In the genomic region with DNA sequence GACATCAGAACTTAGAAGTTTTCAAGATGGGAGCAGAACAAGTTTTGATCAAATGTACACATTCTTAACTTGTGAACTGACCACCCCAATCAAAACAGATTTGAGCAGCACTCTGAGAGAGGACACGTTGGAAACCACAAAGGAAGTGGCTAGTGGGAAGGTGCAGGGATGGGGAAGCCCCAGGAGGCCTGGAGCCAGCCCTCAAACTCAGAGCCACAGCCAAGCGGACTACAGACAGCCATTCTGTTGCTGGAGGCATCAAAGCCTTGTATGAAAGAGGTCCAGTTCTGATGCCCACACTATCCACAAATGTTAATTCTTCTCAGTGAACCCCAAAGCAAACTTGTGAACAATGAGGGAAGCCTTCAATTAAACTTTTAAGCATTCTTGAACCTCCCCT, we compare ENCODE assay signal across 8 cellular contexts.
DNase-seq lines count a peak whose midpoint lies in the region; ATAC-seq lines count a peak whose summit lies in the region.

No MANE protein-coding gene starts in this region.

- H3K4me1 Mint-ChIP-seq in activated naive CD8-positive, alpha-beta T cell treated with anti-CD3 and anti-CD28 coated beads for 36 hours, result peaks cover 50% of the 10 kb centered on the region

- no peak overlapping the region for H3K27ac Mint-ChIP-seq in activated naive CD8-positive, alpha-beta T cell treated with anti-CD3 and anti-CD28 coated beads for 36 hours

- no peak overlapping the region for H3K4me3 Mint-ChIP-seq in activated naive CD8-positive, alpha-beta T cell treated with anti-CD3 and anti-CD28 coated beads for 36 hours

- no peak for ATAC-seq in HG03442 (IDR thresholded peaks at IDR 0.05; ENCODE audit: unreplicated experiment)

- DNase-seq in activated CD4-positive, alpha-beta T cell treated with anti-CD3 and anti-CD28 coated beads for 48 hours, result peak; percentile 46
- no peak for DNase-seq in activated CD4-positive, alpha-beta T cell treated with anti-CD3 and anti-CD28 coated beads for 4 hours
- DNase-seq in LHCN-M2 (ENCODE audit: low read depth) (peak; percentile 5), NCI-H69 (lab: John Stamatoyannopoulos, UW) (no peak), NAMALWA (ENCODE audit: low spot score) (no peak)
- DNase-seq in activated naive CD8-positive, alpha-beta T cell treated with anti-CD3 and anti-CD28 coated beads for 36 hours, result peak; percentile 54
- DNase-seq in stimulated activated CD8-positive, alpha-beta memory T cell treated with anti-CD3 and anti-CD28 coated beads, Interleukin-15, amount 100 ng/mL, for 48 hours (ENCODE audit: low read depth in 2 of 2), result peak; percentile 9 to 29

- no peaks in the 10 kb centered on the region for H3K9me3 Mint-ChIP-seq in activated naive CD8-positive, alpha-beta T cell treated with anti-CD3 and anti-CD28 coated beads for 36 hours

- H3K36me3 Mint-ChIP-seq in activated naive CD8-positive, alpha-beta T cell treated with anti-CD3 and anti-CD28 coated beads for 36 hours, result no peaks in the 10 kb centered on the region

- H3K27me3 Mint-ChIP-seq in activated naive CD8-positive, alpha-beta T cell treated with anti-CD3 and anti-CD28 coated beads for 36 hours, result no peaks in the 10 kb centered on the region

Comparison
In these comparisons a context has a peak if more than half of its experiments do, and no peak if none do; other contexts are left out.
1. DNase-seq: peak in activated CD4-positive, alpha-beta T cell treated with anti-CD3 and anti-CD28 coated beads for 48 hours (single experiment), LHCN-M2 (single experiment), activated naive CD8-positive, alpha-beta T cell treated with anti-CD3 and anti-CD28 coated beads for 36 hours (single experiment) and stimulated activated CD8-positive, alpha-beta memory T cell treated with anti-CD3 and anti-CD28 coated beads, Interleukin-15, amount 100 ng/mL, for 48 hours (2 of 2); none in activated CD4-positive, alpha-beta T cell treated with anti-CD3 and anti-CD28 coated beads for 4 hours (0 of 2), NCI-H69 (single experiment) and NAMALWA (single experiment).